ENCODE assay signal across 21 cellular contexts in the genomic region with DNA sequence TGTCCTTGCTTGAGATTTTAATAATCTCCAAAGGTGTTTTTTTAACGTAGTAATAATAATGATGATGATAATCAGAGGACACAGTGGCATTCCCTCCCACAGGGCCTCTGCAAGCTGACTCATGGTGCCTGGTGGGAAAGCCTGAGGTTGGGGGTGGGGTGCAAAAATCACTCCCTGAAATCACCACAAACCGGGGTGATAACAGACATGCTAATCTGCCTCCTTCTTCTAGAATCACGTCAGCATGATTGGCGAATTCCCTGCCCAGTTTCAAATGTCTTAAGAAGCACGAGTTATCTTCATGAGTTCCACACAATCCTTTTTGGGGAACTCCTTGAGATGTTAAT.
DNase-seq lines count a peak whose midpoint lies in the region; ATAC-seq, FAIRE-seq and TF ChIP-seq lines count a peak whose summit lies in the region.
"Had no signal": no experiment of that assay in that cellular context is flagged by ENCODE, and none has a peak within 500 bp of the region (broad histone marks: within the 10 kb centered on the region; RNA-seq: fewer than 3 reads in every experiment).

No MANE protein-coding gene starts in this region.

- H4K20me1 ChIP-seq in H1 (replicated peaks in 1 of 2; ENCODE audit: control insufficient read depth in 1 of 2, insufficient read depth in 2 of 2, low read length in 2 of 2), result no peaks in the 10 kb centered on the region

- CTCF ChIA-PET in H1 (lab: Charles Lee; ENCODE audit: partially characterized antibody), result interaction anchor here (0.8 to 1.8 kb wide), 12 partner anchors 9 to 348 kb away, joined by 3 to 5 read pairs (median 3); no protein-coding TSS in a partner anchor

- H3K4ac ChIP-seq in H1 (replicated peaks; ENCODE audit: insufficient read length, low read depth, low read length), result no peak overlapping the region
- no peak overlapping the region for H3K4ac ChIP-seq in mesendoderm (ENCODE audit: low read depth, low read length)

- no peak overlapping the region for H3K14ac ChIP-seq in H1 (ENCODE audit: insufficient read length)

- TF ChIP-seq RAD21 in H1 (IDR thresholded peaks at IDR 0.05 in 1 of 2, conservative IDR thresholded peaks at IDR 0.05 in 1 of 2; ENCODE audit: low read depth in 2 of 2, low read length in 2 of 2), result no peak

- WGBS in H1 (ENCODE audit: extremely low coverage in 1 of 2, insufficient coverage in 1 of 2, insufficient read length in 1 of 2, insufficient replicate concordance in 2 of 2, low coverage in 1 of 2, low lambda C conversion rate in 2 of 2, missing lambda C conversion rate in 1 of 2), 2 experiments, result 35% methylated on average over 5 of the region's 5 CpGs; no CpG with 5 or more reads in 1 of the 2 experiments
- WGBS in mesendoderm (ENCODE audit: extremely low coverage, insufficient coverage, low lambda C conversion rate), result no CpG with 5 or more reads among the region's 5 CpGs

- no peak for ATAC-seq in HG03159 (IDR thresholded peaks at IDR 0.05; ENCODE audit: unreplicated experiment)
- ATAC-seq: CD8-positive, alpha-beta T cell; GM12878 had no signal

- H2AK5ac ChIP-seq in H1 (ENCODE audit: low read depth, low read length) (no peak overlapping the region), mesendoderm (ENCODE audit: low read length) (no peak overlapping the region)

- no peak overlapping the region for H3K4me3 ChIP-seq in HUES48 (ENCODE audit: low read depth, low read length)
- no peak overlapping the region; a peak in 2 of 8 replicates for H3K4me3 ChIP-seq in H1 (ENCODE audit: extremely low read depth in 1 of 4, insufficient read depth in 2 of 4, low read depth in 3 of 4, low read length in 4 of 4)
- H3K4me3 ChIP-seq in mesendoderm (ENCODE audit: low read length), result no peak overlapping the region
- H3K4me3 ChIP-seq: BLaER1, GM12878, GM23248, HAP-1 had no signal

- DNase-seq in H1 (ENCODE audit: low read depth in 1 of 2, low spot score in 2 of 2) (no peak), mesendoderm (peak; percentile 80), amniotic stem cell (lab: John Stamatoyannopoulos, UW) (no peak), AML-193 (lab: John Stamatoyannopoulos, UW) (no peak)
- DNase-seq: Caco-2; CD4-positive, CD25-positive, alpha-beta regulatory T cell; CD8-positive, alpha-beta T cell; DMS153; DND-41; EL; GDM1; GM23248; HFFc6 had no signal

- H4K8ac ChIP-seq in H1 (ENCODE audit: extremely low read depth, insufficient read depth, low read length), result no peak overlapping the region
- no peak overlapping the region for H4K8ac ChIP-seq in mesendoderm (ENCODE audit: low read depth, low read length)

- H3K79me1 ChIP-seq in H1 (ENCODE audit: low read depth, low read length) (no peaks in the 10 kb centered on the region), mesendoderm (ENCODE audit: low read length) (no peaks in the 10 kb centered on the region)

- H4K91ac ChIP-seq in H1 (replicated peaks; ENCODE audit: insufficient read length, low read length), result no peak overlapping the region

- H3K4me1 ChIP-seq in HUES48 (ENCODE audit: control insufficient read depth, insufficient read depth, low read length), result peaks cover 11% of the 10 kb centered on the region
- peaks cover 5 to 10% (median 5%) of the 10 kb centered on the region in 4 experiments for H3K4me1 ChIP-seq in H1 (replicated peaks in 1 of 4; ENCODE audit: control insufficient read depth in 3 of 4, insufficient read depth in 4 of 4, low read length in 3 of 4)
- H3K4me1 ChIP-seq in mesendoderm (ENCODE audit: control insufficient read depth, low read depth, low read length), result peaks cover 9% of the 10 kb centered on the region
- H3K4me1 ChIP-seq: BLaER1, Caco-2, HAP-1 had no signal

- no peak overlapping the region for H4K5ac ChIP-seq in H1 (ENCODE audit: insufficient read length, low read depth, low read length)
- no peak overlapping the region for H4K5ac ChIP-seq in mesendoderm (ENCODE audit: low read length)

- H3K9ac ChIP-seq in HUES48 (ENCODE audit: low read depth, low read length), result no peak overlapping the region
- no peak overlapping the region for H3K9ac ChIP-seq in H1 (replicated peaks in 1 of 4; ENCODE audit: extremely low read depth in 1 of 4, low read depth in 3 of 4, low read length in 3 of 4)
- no peak overlapping the region for H3K9ac ChIP-seq in mesendoderm (ENCODE audit: low read length)
- H3K9ac ChIP-seq: BLaER1, GM23248 had no signal

- no peaks in the 10 kb centered on the region for H3K79me2 ChIP-seq in H1 (ENCODE audit: control insufficient read depth in 1 of 2, insufficient read depth in 2 of 2, low read length in 2 of 2)
- H3K79me2 ChIP-seq in mesendoderm (ENCODE audit: control insufficient read depth, insufficient read depth, low read length), result no peaks in the 10 kb centered on the region

- no peak overlapping the region for H2BK5ac ChIP-seq in H1 (ENCODE audit: low read depth, low read length)
- H2BK5ac ChIP-seq in mesendoderm (ENCODE audit: low read length), result no peak overlapping the region

- H3K27me3 ChIP-seq in HUES48 (ENCODE audit: control insufficient read depth, insufficient read depth, low read length) (no peaks in the 10 kb centered on the region), H1 (replicated peaks in 1 of 4; ENCODE audit: control insufficient read depth in 3 of 4, extremely low read depth in 1 of 4, insufficient read depth in 3 of 4, low read length in 3 of 4) (no peaks in the 10 kb centered on the region; a peak in 1 of 7 replicates), mesendoderm (ENCODE audit: insufficient read depth, low read length, poor library complexity) (no peaks in the 10 kb centered on the region)
- H3K27me3 ChIP-seq: BLaER1 had no signal

- H3K23me2 ChIP-seq in H1 (ENCODE audit: low read depth, low read length), result no peaks in the 10 kb centered on the region

- no peak for TF ChIP-seq POLR2A in H1 (IDR thresholded peaks at IDR 0.05; ENCODE audit: control extremely low read depth in 1 of 2, low read depth in 2 of 2, low read length in 2 of 2)

- H3K36me3 ChIP-seq in HUES48 (ENCODE audit: control insufficient read depth, insufficient read depth, low read length) (no peaks in the 10 kb centered on the region), H1 (ENCODE audit: control insufficient read depth in 2 of 4, insufficient read depth in 4 of 4, low read length in 3 of 4) (no peaks in the 10 kb centered on the region), mesendoderm (ENCODE audit: control insufficient read depth, insufficient read depth, low read length) (no peaks in the 10 kb centered on the region)
- H3K36me3 ChIP-seq: BLaER1, HAP-1 had no signal

- no peak for FAIRE-seq in H1 (lab: Jason Lieb, UNC)
- FAIRE-seq: GM12878, GM19239, H54 had no signal

- H2BK15ac ChIP-seq in H1 (ENCODE audit: low read length) (no peak overlapping the region), mesendoderm (replicated peaks; ENCODE audit: low read depth) (no peak overlapping the region)

- H2BK12ac ChIP-seq in H1 (ENCODE audit: low read depth, low read length), result no peak overlapping the region; the same call in 1 of the 2 replicates

- H2AFZ ChIP-seq in H1 (ENCODE audit: low read length), result no peak overlapping the region
- H2AFZ ChIP-seq: GM23248 had no signal

- no peaks in the 10 kb centered on the region for H3K9me3 ChIP-seq in HUES48 (ENCODE audit: control insufficient read depth, insufficient read depth, low read length)
- no peaks in the 10 kb centered on the region; a peak in 1 of 4 replicates for H3K9me3 ChIP-seq in H1 (ENCODE audit: insufficient read depth in 2 of 2, low read depth in 1 of 2, low read length in 1 of 2)
- H3K9me3 ChIP-seq: BLaER1, Caco-2, HAP-1 had no signal

- no peak overlapping the region for H3K56ac ChIP-seq in H1 (replicated peaks; ENCODE audit: insufficient read length, low read depth, low read length)
- H3K56ac ChIP-seq in mesendoderm (ENCODE audit: low read length), result no peak overlapping the region

- H3K23ac ChIP-seq in H1 (ENCODE audit: insufficient read length) (no peak overlapping the region), mesendoderm (ENCODE audit: low read length) (no peak overlapping the region)

- no peak overlapping the region for H2BK120ac ChIP-seq in H1 (replicated peaks; ENCODE audit: low read depth, low read length)
- no peak overlapping the region for H2BK120ac ChIP-seq in mesendoderm (ENCODE audit: low read depth, low read length)

- no peak for TF ChIP-seq CTCF in H1 (IDR thresholded peaks at IDR 0.05; ENCODE audit: control extremely low read depth in 1 of 3, insufficient read depth in 1 of 3, low read depth in 1 of 3, low read length in 3 of 3)

- H3K27ac ChIP-seq in HUES48 (ENCODE audit: low read depth, low read length) (peak overlapping the region; percentile 63), H1 (ENCODE audit: low read depth, low read length) (no peak overlapping the region), mesendoderm (ENCODE audit: low read depth, low read length) (no peak overlapping the region)
- H3K27ac ChIP-seq: BLaER1, C4-2B, GM23248 had no signal

- H3K18ac ChIP-seq in H1 (ENCODE audit: extremely low read depth, low read length), result no peak overlapping the region
- H3K18ac ChIP-seq in mesendoderm (ENCODE audit: low read length), result no peak overlapping the region

- no peak overlapping the region for H2BK20ac ChIP-seq in H1 (ENCODE audit: low read length)

- POLR2A ChIA-PET in H1 (lab: Charles Lee; ENCODE audit: partially characterized antibody), result no interaction called here

- no peak for TF ChIP-seq EP300 in H1 (IDR thresholded peaks at IDR 0.05; ENCODE audit: borderline replicate concordance in 1 of 2, low read depth in 2 of 2, low read length in 2 of 2)

- H3K4me2 ChIP-seq in H1 (ENCODE audit: insufficient read depth in 1 of 2, low read depth in 2 of 2, low read length in 2 of 2) (peak overlapping the region in 1 of 2 experiments; percentile 15; a peak in 1 of 4 replicates), mesendoderm (ENCODE audit: low read length) (no peak overlapping the region)
- H3K4me2 ChIP-seq: BLaER1 had no signal

TF ChIP-seq in H1, 55 proteins besides CTCF, POLR2A, EP300 and RAD21 (continues in another document):
- TF ChIP-seq TCF12 (IDR thresholded peaks at IDR 0.05; ENCODE audit: low read depth, low read length), result no peak
- TF ChIP-seq KDM5A (IDR thresholded peaks at IDR 0.05; ENCODE audit: low read length), result no peak
- no peak for TF ChIP-seq PHF8 (conservative IDR thresholded peaks at IDR 0.05; ENCODE audit: low read depth, low read length)
- TF ChIP-seq, protein P1, sequence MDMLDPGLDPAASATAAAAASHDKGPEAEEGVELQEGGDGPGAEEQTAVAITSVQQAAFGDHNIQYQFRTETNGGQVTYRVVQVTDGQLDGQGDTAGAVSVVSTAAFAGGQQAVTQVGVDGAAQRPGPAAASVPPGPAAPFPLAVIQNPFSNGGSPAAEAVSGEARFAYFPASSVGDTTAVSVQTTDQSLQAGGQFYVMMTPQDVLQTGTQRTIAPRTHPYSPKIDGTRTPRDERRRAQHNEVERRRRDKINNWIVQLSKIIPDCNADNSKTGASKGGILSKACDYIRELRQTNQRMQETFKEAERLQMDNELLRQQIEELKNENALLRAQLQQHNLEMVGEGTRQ (IDR thresholded peaks at IDR 0.05; ENCODE audit: low read length), result no peak
- TF ChIP-seq TAF7 (optimal IDR thresholded peaks at IDR 0.05; ENCODE audit: borderline replicate concordance, low read depth, low read length), result no peak
- no peak for TF ChIP-seq ASH2L (IDR thresholded peaks at IDR 0.05; ENCODE audit: low read length)
- TF ChIP-seq SIX5 (IDR thresholded peaks at IDR 0.05; ENCODE audit: low read depth, low read length), result no peak
- no peak for TF ChIP-seq GABPA (IDR thresholded peaks at IDR 0.05; ENCODE audit: borderline replicate concordance, insufficient read depth, low read length)
